Comparison of ENCODE assay signal across 22 cellular contexts in genomic region chr7:8282162-8282561, GRCh38. TPM values are rescaled to one million over a fixed set of nuclear protein-coding genes. Genes with fewer than 3 reads are reported as not detected.
DNase-seq lines count a peak whose midpoint lies in the region; ATAC-seq, FAIRE-seq and TF ChIP-seq lines count a peak whose summit lies in the region.
"Had no signal": no experiment of that assay in that cellular context is flagged by ENCODE, and none has a peak within 500 bp of the region (broad histone marks: within the 10 kb centered on the region; RNA-seq: fewer than 3 reads in every experiment).

No MANE protein-coding gene starts in this region.

- H4K20me1 ChIP-seq in HepG2 (ENCODE audit: insufficient read depth, low read length) (no peaks in the 10 kb centered on the region), H1 (replicated peaks in 1 of 2; ENCODE audit: control insufficient read depth in 1 of 2, insufficient read depth in 2 of 2, low read length in 2 of 2) (no peaks in the 10 kb centered on the region)

- no peak for TF ChIP-seq POLR2A in HepG2 (IDR thresholded peaks at IDR 0.05; ENCODE audit: insufficient read depth in 1 of 2, low read depth in 2 of 2, low read length in 2 of 2)
- TF ChIP-seq POLR2A in H1 (IDR thresholded peaks at IDR 0.05; ENCODE audit: control extremely low read depth in 1 of 2, low read depth in 2 of 2, low read length in 2 of 2) = no peak

- DNase-seq in HepG2 (ENCODE audit: low spot score) (no peak), H1 (ENCODE audit: low read depth in 1 of 2, low spot score in 2 of 2) (no peak), right atrium auricular region (ENCODE audit: low spot score) (no peak), SK-N-DZ (ENCODE audit: low spot score) (no peak), NCI-H446 (lab: John Stamatoyannopoulos, UW) (no peak)
- DNase-seq: ACHN; BE2C; C1 segment of cervical spinal cord; CD4-positive, CD25-positive, alpha-beta regulatory T cell; CD8-positive, alpha-beta memory T cell; COR-L47; DMS 273 treated with DMSO at 0.1 percent for 48 hours; DMS79; GDM1; GM23248; H7 had no signal

- FAIRE-seq in HepG2 (lab: Jason Lieb, UNC) = no peak
- no peak for FAIRE-seq in H1 (lab: Jason Lieb, UNC)
- FAIRE-seq: A204.1, GM12892, GM18507 had no signal

- no peak overlapping the region for H3K27ac ChIP-seq in liver (ENCODE audit: low read depth in 1 of 2, low read length in 2 of 2)
- H3K27ac ChIP-seq in HepG2 (ENCODE audit: extremely low read length, insufficient read depth, low read length) = no peak overlapping the region
- no peak overlapping the region for H3K27ac ChIP-seq in H1 (ENCODE audit: low read depth, low read length)
- peak overlapping the region; percentile 2 to 93 for H3K27ac ChIP-seq in right atrium auricular region
- H3K27ac ChIP-seq: GM23248 had no signal

- H3K4me1 ChIP-seq in liver (ENCODE audit: control insufficient read depth in 4 of 4, insufficient read depth in 4 of 4, low read length in 3 of 4) (no peaks in the 10 kb centered on the region), HepG2 (ENCODE audit: insufficient read depth, low read length) (no peaks in the 10 kb centered on the region), H1 (replicated peaks in 1 of 4; ENCODE audit: control insufficient read depth in 3 of 4, insufficient read depth in 4 of 4, low read length in 3 of 4) (no peaks in the 10 kb centered on the region; a peak in 1 of 7 replicates), right atrium auricular region (peaks cover 0 to 33% of the 10 kb centered on the region in 2 donors)

- H3K4me2 ChIP-seq in HepG2 (ENCODE audit: low read depth, low read length) (no peak overlapping the region), H1 (ENCODE audit: insufficient read depth in 1 of 2, low read depth in 2 of 2, low read length in 2 of 2) (no peak overlapping the region)

- TF ChIP-seq RAD21 in liver (IDR thresholded peaks at IDR 0.05) (peak in 1 of 2 donors; percentile 43), HepG2 (CRISPR knock-in tag; IDR thresholded peaks at IDR 0.05) (no peak), H1 (IDR thresholded peaks at IDR 0.05 in 1 of 2, conservative IDR thresholded peaks at IDR 0.05 in 1 of 2; ENCODE audit: low read depth in 2 of 2, low read length in 2 of 2) (no peak)

- H4K8ac ChIP-seq in H1 (ENCODE audit: extremely low read depth, insufficient read depth, low read length) = no peak overlapping the region

- no peak for ATAC-seq in HepG2
- no peak for ATAC-seq in HG02571 (IDR thresholded peaks at IDR 0.05; ENCODE audit: unreplicated experiment)
- ATAC-seq: HCT116 had no signal

- no peak overlapping the region for H3K4me3 ChIP-seq in liver (ENCODE audit: low read depth in 1 of 3, low read length in 3 of 3)
- no peak overlapping the region for H3K4me3 ChIP-seq in HepG2 (replicated peaks in 1 of 3; ENCODE audit: insufficient read depth in 1 of 3, low read depth in 2 of 3, low read length in 3 of 3)
- H3K4me3 ChIP-seq in H1 (ENCODE audit: extremely low read depth in 1 of 4, insufficient read depth in 2 of 4, low read depth in 3 of 4, low read length in 4 of 4) = no peak overlapping the region
- H3K4me3 ChIP-seq in right atrium auricular region = no peak overlapping the region
- H3K4me3 ChIP-seq: GM23248 had no signal

- H3K9ac ChIP-seq in liver (ENCODE audit: low read depth in 1 of 2, low read length in 2 of 2) = no peak overlapping the region
- no peak overlapping the region for H3K9ac ChIP-seq in HepG2 (ENCODE audit: insufficient read depth, low read depth, low read length)
- H3K9ac ChIP-seq in H1 (replicated peaks in 1 of 4; ENCODE audit: extremely low read depth in 1 of 4, low read depth in 3 of 4, low read length in 3 of 4) = no peak overlapping the region
- H3K9ac ChIP-seq: GM23248 had no signal

- H2BK120ac ChIP-seq in H1 (replicated peaks; ENCODE audit: low read depth, low read length) = no peak overlapping the region

- no peak overlapping the region for H2BK15ac ChIP-seq in H1 (ENCODE audit: low read length)

- no peak overlapping the region for H3K14ac ChIP-seq in H1 (ENCODE audit: insufficient read length)

- intact Hi-C loops in HepG2 (cut with micrococcal nuclease; ENCODE audit: unreplicated experiment) = no loop called here

- H3K9me3 ChIP-seq in liver (ENCODE audit: control insufficient read depth in 4 of 4, low read length in 3 of 4) (no peaks in the 10 kb centered on the region), HepG2 (ENCODE audit: low read length) (no peaks in the 10 kb centered on the region), H1 (ENCODE audit: insufficient read depth in 2 of 2, low read depth in 1 of 2, low read length in 1 of 2) (no peaks in the 10 kb centered on the region), right atrium auricular region (no peaks in the 10 kb centered on the region)
- H3K9me3 ChIP-seq: BE2C had no signal

- no peak overlapping the region for H2BK5ac ChIP-seq in H1 (ENCODE audit: low read depth, low read length)

- H3K23me2 ChIP-seq in H1 (ENCODE audit: low read depth, low read length) = no peaks in the 10 kb centered on the region; the same call in 1 of the 2 replicates

- H3K18ac ChIP-seq in H1 (ENCODE audit: extremely low read depth, low read length) = no peak overlapping the region

- no peaks in the 10 kb centered on the region for H3K36me3 ChIP-seq in liver (ENCODE audit: control insufficient read depth in 4 of 4, insufficient read depth in 3 of 4, low read depth in 1 of 4, low read length in 3 of 4)
- no peaks in the 10 kb centered on the region for H3K36me3 ChIP-seq in HepG2 (replicated peaks in 1 of 2; ENCODE audit: control insufficient read depth in 1 of 2, insufficient read depth in 2 of 2, low read length in 2 of 2)
- no peaks in the 10 kb centered on the region for H3K36me3 ChIP-seq in H1 (ENCODE audit: control insufficient read depth in 2 of 4, insufficient read depth in 4 of 4, low read length in 3 of 4)
- H3K36me3 ChIP-seq in right atrium auricular region = no peaks in the 10 kb centered on the region
- H3K36me3 ChIP-seq: BE2C had no signal

- TF ChIP-seq CTCF in liver (IDR thresholded peaks at IDR 0.05; ENCODE audit: low read depth, low read length, missing input control) (no peak), HepG2 (CRISPR knock-in tag; IDR thresholded peaks at IDR 0.05) (no peak), H1 (IDR thresholded peaks at IDR 0.05; ENCODE audit: control extremely low read depth in 1 of 3, insufficient read depth in 1 of 3, low read depth in 1 of 3, low read length in 3 of 3) (no peak), right atrium auricular region (IDR thresholded peaks at IDR 0.05) (no peak)

- H2AFZ ChIP-seq in HepG2 (ENCODE audit: low read length) (no peak overlapping the region), H1 (ENCODE audit: low read length) (0 out of 2 replicates have a peak overlapping the region, but pooled peaks have one; percentile 17)
- H2AFZ ChIP-seq: GM23248 had no signal

- H3K23ac ChIP-seq in H1 (ENCODE audit: insufficient read length) = no peak overlapping the region

- H3K4ac ChIP-seq in H1 (replicated peaks; ENCODE audit: insufficient read length, low read depth, low read length) = no peak overlapping the region

- no TSS peak for BruUV-seq in HepG2 (replicated peaks; lab: Mats Ljungman, UMichigan)

- H3K79me1 ChIP-seq in H1 (ENCODE audit: low read depth, low read length) = no peaks in the 10 kb centered on the region

- H3K56ac ChIP-seq in H1 (replicated peaks; ENCODE audit: insufficient read length, low read depth, low read length) = no peak overlapping the region

- H2BK20ac ChIP-seq in H1 (ENCODE audit: low read length) = no peak overlapping the region

- no peak overlapping the region for H4K5ac ChIP-seq in H1 (ENCODE audit: insufficient read length, low read depth, low read length)

- no peak overlapping the region for H2AK5ac ChIP-seq in H1 (ENCODE audit: low read depth, low read length)

- CTCF ChIA-PET in HepG2 (lab: Yijun Ruan, JAX; ENCODE audit: low intra/inter-chr PET ratio, low total read pairs) (no interaction called here), H1 (lab: Charles Lee; ENCODE audit: partially characterized antibody) (interaction anchor here (1.0 kb wide), 1 partner anchor 14 kb away, joined by 3 read pairs; no protein-coding TSS in a partner anchor)

- no peak overlapping the region for H2BK12ac ChIP-seq in H1 (ENCODE audit: low read depth, low read length)

- TF ChIP-seq EP300 in HepG2 (IDR thresholded peaks at IDR 0.05; ENCODE audit: low read depth in 2 of 2, low read length in 2 of 2) = no peak
- TF ChIP-seq EP300 in HepG2 (CRISPR knock-in tag; IDR thresholded peaks at IDR 0.05; ENCODE audit: borderline replicate concordance) = no peak
- TF ChIP-seq EP300 in H1 (IDR thresholded peaks at IDR 0.05; ENCODE audit: borderline replicate concordance in 1 of 2, low read depth in 2 of 2, low read length in 2 of 2) = no peak

- in situ Hi-C loops in HepG2 (cut with HindIII; ENCODE audit: extremely low pct_ligation_motif_present, low pct_unique_long_range_greater_than_20kb) = no loop called here

- H3K27me3 ChIP-seq in liver (ENCODE audit: control insufficient read depth in 4 of 4, insufficient read depth in 4 of 4, low read length in 3 of 4) (no peaks in the 10 kb centered on the region), HepG2 (ENCODE audit: control insufficient read depth in 1 of 2, insufficient read depth in 2 of 2, low read length in 2 of 2) (no peaks in the 10 kb centered on the region), H1 (replicated peaks in 1 of 4; ENCODE audit: control insufficient read depth in 3 of 4, extremely low read depth in 1 of 4, insufficient read depth in 3 of 4, low read length in 3 of 4) (no peaks in the 10 kb centered on the region), right atrium auricular region (no peaks in the 10 kb centered on the region)
- H3K27me3 ChIP-seq: BE2C had no signal

- POLR2A ChIA-PET in HepG2 (lab: Yijun Ruan, JAX) = no interaction called here
- POLR2A ChIA-PET in H1 (lab: Charles Lee; ENCODE audit: partially characterized antibody) = no interaction called here

- no peaks in the 10 kb centered on the region for H3K79me2 ChIP-seq in HepG2 (ENCODE audit: insufficient read depth, low read length)
- no peaks in the 10 kb centered on the region for H3K79me2 ChIP-seq in H1 (ENCODE audit: control insufficient read depth in 1 of 2, insufficient read depth in 2 of 2, low read length in 2 of 2)

- WGBS in liver = 73% methylated on average over 3 of the region's 3 CpGs
- 15% methylated on average over 3 of the region's 3 CpGs for WGBS in HepG2 (ENCODE audit: low lambda C conversion rate)
- WGBS in H1 (ENCODE audit: extremely low coverage in 1 of 2, insufficient coverage in 1 of 2, insufficient read length in 1 of 2, insufficient replicate concordance in 2 of 2, low coverage in 1 of 2, low lambda C conversion rate in 2 of 2, missing lambda C conversion rate in 1 of 2), 2 experiments = 95% methylated on average over 3 of the region's 3 CpGs; no CpG with 5 or more reads in 1 of the 2 experiments

- H4K91ac ChIP-seq in H1 (replicated peaks; ENCODE audit: insufficient read length, low read length) = no peak overlapping the region

RNA-seq across cellular contexts. Expression of gene ICA1, which starts 20.2 kb away (rescaled TPM):
- total RNA-seq in liver (10 to 100 TPM in 1 of 2 donors, 1 to 10 TPM in 1; 3.5 to 12.7 TPM), HepG2 (2016; rRNA removed; fragmentation: Illumina TruSeq; extraction: Trizol) (0.29 TPM in 1 of 2 replicates, not detected in the other), right atrium auricular region (10 to 100 TPM; 39.4 to 51.8 TPM)
- polyA plus RNA-seq in liver (10 to 100 TPM in 1 of 2 donors, 1 to 10 TPM in 1; 1.4 to 22.7 TPM), HepG2 (2011; rRNA removed) (not detected in 2 replicates), H1 (2011; rRNA removed) (9.4 and 14.9 TPM in 2 replicates)
- total RNA-seq in HepG2 (2016; cell fraction: cytosol; rRNA removed; fragmentation: Illumina TruSeq; extraction: Trizol; ENCODE audit: low read depth) = not detected in 2 replicates
- 0.24 and 0.68 TPM in 2 replicates for total RNA-seq in HepG2 (2016; cell fraction: insoluble cytoplasmic fraction; rRNA removed; fragmentation: Illumina TruSeq; extraction: Trizol)
- 0.09 TPM in 1 of 2 replicates, not detected in the other for total RNA-seq in HepG2 (2016; cell fraction: membrane; rRNA removed; fragmentation: Illumina TruSeq; extraction: Trizol)
- 1.2 TPM in 1 of 2 replicates, not detected in the other for total RNA-seq in HepG2 (2016; cell fraction: nucleus; rRNA removed; fragmentation: Illumina TruSeq; extraction: Trizol)
- not detected in 2 replicates for polyA plus RNA-seq in HepG2 (2011; cell fraction: cytosol; rRNA removed)
- polyA plus RNA-seq in HepG2 (2011; cell fraction: nucleus; rRNA removed) = not detected in 2 replicates
- polyA plus RNA-seq in HepG2 (2012) = not detected in 2 replicates
- polyA plus RNA-seq in HepG2 (2016; cell fraction: cytosol; fragmentation: Illumina TruSeq; extraction: Trizol; ENCODE audit: low read depth) = not detected in 2 replicates
- not detected in 2 replicates for polyA plus RNA-seq in HepG2 (2016; cell fraction: insoluble cytoplasmic fraction; fragmentation: Illumina TruSeq; extraction: Trizol; ENCODE audit: low read depth)
- polyA plus RNA-seq in HepG2 (2016; cell fraction: membrane; fragmentation: Illumina TruSeq; extraction: Trizol; ENCODE audit: low read depth) = 0.14 TPM in 1 of 2 replicates, not detected in the other
- not detected in 2 replicates for polyA plus RNA-seq in HepG2 (2016; cell fraction: nucleus; fragmentation: Illumina TruSeq; extraction: Trizol; ENCODE audit: insufficient read depth, low read depth)
- 1.7 TPM in 1 of 2 replicates, not detected in the other for polyA minus RNA-seq in HepG2 (2011; rRNA and poly(A)+ RNA removed; ENCODE audit: low replicate concordance)
- polyA minus RNA-seq in HepG2 (2011; cell fraction: cytosol; rRNA and poly(A)+ RNA removed) = not detected in 2 replicates
- polyA minus RNA-seq in HepG2 (2011; cell fraction: nucleus; rRNA and poly(A)+ RNA removed) = not detected in 2 replicates
- 36.9 and 37.1 TPM in 2 replicates for total RNA-seq in H1 (2021; fragmentation: NEBNext Ultra II Directional; extraction: Animal tissue kit (Norgen Biotek cat#: 25700))
- polyA plus RNA-seq in H1 (2011; cell fraction: cytosol; rRNA removed) = 20.1 TPM
- 32.5 TPM for polyA plus RNA-seq in H1 (2011; cell fraction: nucleus; rRNA removed)
- 30.2 to 43.2 TPM (median 36.3 TPM) in 4 replicates for polyA plus RNA-seq in H1 (2012, experiment 1 of 2)
- 5.6 TPM for polyA plus RNA-seq in H1 (2012, experiment 2 of 2)
- 40.4 TPM for polyA plus RNA-seq in H1 (2013, experiment 1 of 2)
- 37.6 TPM for polyA plus RNA-seq in H1 (2013, experiment 2 of 2)
- polyA minus RNA-seq in H1 (2011; rRNA and poly(A)+ RNA removed) = 15.7 and 18.4 TPM in 2 replicates
- polyA minus RNA-seq in H1 (2011; cell fraction: cytosol; rRNA and poly(A)+ RNA removed) = 10.9 TPM
- polyA minus RNA-seq in H1 (2011; cell fraction: nucleus; rRNA and poly(A)+ RNA removed) = 29.2 TPM
- polyA plus RNA-seq in SK-N-DZ (2014; cell fraction: cytosol; rRNA removed) = 195 and 220 TPM in 2 replicates
- polyA plus RNA-seq in SK-N-DZ (2014; cell fraction: nucleus; rRNA removed) = 258 and 321 TPM in 2 replicates
- total RNA-seq: GM23248 had no signal
- polyA plus RNA-seq: GM23248 had no signal

Comparison
In these comparisons a context has a peak if more than half of its experiments do, and no peak if none do; other contexts are left out.
1. H3K27ac ChIP-seq: peak in right atrium auricular region (2 of 2); none in liver (0 of 2), HepG2 (single experiment) and H1 (single experiment).